In genomic region chr5:14726066-14726838, GRCh38 we compare ENCODE assay signal across 15 cellular contexts.
A peak's percentile ranks its signal among the peaks of the same experiment; 100 is the strongest.
DNase-seq lines count a peak whose midpoint lies in the region; ATAC-seq, FAIRE-seq and TF ChIP-seq lines count a peak whose summit lies in the region.
"Had no signal": no experiment of that assay in that cellular context is flagged by ENCODE, and none has a peak within 500 bp of the region (broad histone marks: within the 10 kb centered on the region; RNA-seq: fewer than 3 reads in every experiment).

No MANE protein-coding gene starts in this region.

- H3K27me3 Mint-ChIP-seq in astrocyte (ENCODE audit: low read depth, unreplicated experiment) = peaks cover 3% of the 10 kb centered on the region
- H3K27me3 Mint-ChIP-seq: stimulated activated naive CD8-positive, alpha-beta T cell treated with anti-CD3 and anti-CD28 coated beads, Interleukin-15, Interleukin-2, amounts not matched to agents 100 ng/mL and 50 ng/mL, for 24 hours had no signal

- H3K27me3 ChIP-seq in astrocyte (ENCODE audit: insufficient read depth, low read length) = no peaks in the 10 kb centered on the region
- no peaks in the 10 kb centered on the region for H3K27me3 ChIP-seq in heart right ventricle

- DNase-seq in HTR-8/SVneo (ENCODE audit: insufficient read length, low spot score) = peak; percentile 30
- peak; percentile 72 for DNase-seq in astrocyte (ENCODE audit: low read depth)
- no peak for DNase-seq in heart right ventricle
- DNase-seq in substantia nigra (lab: John Stamatoyannopoulos, UW) = no peak
- no peak for DNase-seq in hippocampal formation (lab: John Stamatoyannopoulos, UW)
- DNase-seq in HuH-7.5 (ENCODE audit: low spot score) = no peak
- DNase-seq: activated T-cell treated with anti-CD3 and anti-CD28 coated beads for 4 hours, Caco-2, mucosa of descending colon, NCI-H187, NCI-H774, WERI-Rb-1 had no signal

- H3K36me3 ChIP-seq in astrocyte (ENCODE audit: insufficient read depth, low read length) (no peaks in the 10 kb centered on the region), heart right ventricle (peaks cover 0 to 49% (median 7%) of the 10 kb centered on the region in 9 donors)

- peak overlapping the region; percentile 71 for H3K4me2 ChIP-seq in astrocyte (ENCODE audit: low read length)

- H3K4me3 Mint-ChIP-seq in astrocyte (ENCODE audit: unreplicated experiment) = peak overlapping the region; percentile 37
- H3K4me3 Mint-ChIP-seq: stimulated activated naive CD8-positive, alpha-beta T cell treated with anti-CD3 and anti-CD28 coated beads, Interleukin-15, Interleukin-2, amounts not matched to agents 100 ng/mL and 50 ng/mL, for 24 hours had no signal

- ATAC-seq in heart right ventricle (peak in 6 of 8 donors; percentile 23 to 73 (median 46)), HG03095 (IDR thresholded peaks at IDR 0.05; ENCODE audit: unreplicated experiment) (no peak)
- ATAC-seq: mucosa of descending colon had no signal

- H3K36me3 Mint-ChIP-seq in astrocyte (ENCODE audit: low read depth, unreplicated experiment) = peaks cover 6% of the 10 kb centered on the region

- FAIRE-seq in HTR-8/SVneo (lab: Jason Lieb, UNC) = peak; percentile 90
- FAIRE-seq in astrocyte (lab: Jason Lieb, UNC) = peak; percentile 32

- H3K4me1 ChIP-seq in astrocyte (ENCODE audit: insufficient read depth, low read length) = peaks cover 9% of the 10 kb centered on the region
- H3K4me1 ChIP-seq in heart right ventricle = peaks cover 6 to 57% (median 23%) of the 10 kb centered on the region in 9 donors

- H3K4me3 ChIP-seq in astrocyte (ENCODE audit: insufficient read depth, low read depth, low read length) = no peak overlapping the region
- no peak overlapping the region for H3K4me3 ChIP-seq in heart right ventricle
- H3K4me3 ChIP-seq: mucosa of descending colon had no signal

- H3K9me3 Mint-ChIP-seq in astrocyte (ENCODE audit: unreplicated experiment) = no peaks in the 10 kb centered on the region
- H3K9me3 Mint-ChIP-seq: stimulated activated naive CD8-positive, alpha-beta T cell treated with anti-CD3 and anti-CD28 coated beads, Interleukin-15, Interleukin-2, amounts not matched to agents 100 ng/mL and 50 ng/mL, for 24 hours had no signal

- no peaks in the 10 kb centered on the region for H3K9me3 ChIP-seq in astrocyte (ENCODE audit: insufficient read depth, low read depth, low read length)
- no peaks in the 10 kb centered on the region for H3K9me3 ChIP-seq in heart right ventricle
- H3K9me3 ChIP-seq: Caco-2, mucosa of descending colon had no signal

- no peaks in the 10 kb centered on the region for H3K79me2 ChIP-seq in astrocyte (ENCODE audit: insufficient read depth, low read length)

- TF ChIP-seq CTCF in astrocyte (IDR thresholded peaks at IDR 0.05; ENCODE audit: insufficient read depth, low read depth, low read length) = no peak
- no peak for TF ChIP-seq CTCF in heart right ventricle (IDR thresholded peaks at IDR 0.05)

- peak overlapping the region; percentile 21 for H2AFZ ChIP-seq in astrocyte (ENCODE audit: low read depth, low read length)

- H4K20me1 ChIP-seq in astrocyte (ENCODE audit: insufficient read depth, low read length) = no peaks in the 10 kb centered on the region

- H3K27ac ChIP-seq in astrocyte (ENCODE audit: low read depth, low read length) (peak overlapping the region; percentile 49), heart right ventricle (peak overlapping the region in 1 of 10 donors; percentile 1), substantia nigra (ENCODE audit: low read depth, low read length, poor library complexity, severe bottlenecking) (peak overlapping the region; percentile 73)
- H3K27ac ChIP-seq: epithelial cell of prostate, WERI-Rb-1 had no signal

- peak overlapping the region; percentile 41 for H3K27ac Mint-ChIP-seq in astrocyte (ENCODE audit: unreplicated experiment)
- H3K27ac Mint-ChIP-seq: stimulated activated naive CD8-positive, alpha-beta T cell treated with anti-CD3 and anti-CD28 coated beads, Interleukin-15, Interleukin-2, amounts not matched to agents 100 ng/mL and 50 ng/mL, for 24 hours had no signal

- peak overlapping the region; percentile 47 for H3K9ac ChIP-seq in astrocyte (ENCODE audit: low read length)

- peaks cover 28% of the 10 kb centered on the region for H3K4me1 Mint-ChIP-seq in astrocyte (ENCODE audit: low read depth, unreplicated experiment)

- intact Hi-C loops in heart right ventricle (cut with DNase I) = loop anchor here (2.0 to 5.0 kb wide), 7 partner anchors 39 to 286 kb away; partner anchors contain the start of gene ANKH (in 5 of the 10)

- 68 to 77% methylated on average over 14 of the region's 14 CpGs for WGBS in heart right ventricle, 2 donors

Comparison
In these comparisons a context has a peak if more than half of its experiments do, and no peak if none do; other contexts are left out.
1. DNase-seq: peak in HTR-8/SVneo (single experiment) and astrocyte (single experiment); none in heart right ventricle (0 of 2), substantia nigra (0 of 49), hippocampal formation (0 of 2) and HuH-7.5 (single experiment).